Comparison of ENCODE assay signal across 9 cellular contexts in the genomic region with DNA sequence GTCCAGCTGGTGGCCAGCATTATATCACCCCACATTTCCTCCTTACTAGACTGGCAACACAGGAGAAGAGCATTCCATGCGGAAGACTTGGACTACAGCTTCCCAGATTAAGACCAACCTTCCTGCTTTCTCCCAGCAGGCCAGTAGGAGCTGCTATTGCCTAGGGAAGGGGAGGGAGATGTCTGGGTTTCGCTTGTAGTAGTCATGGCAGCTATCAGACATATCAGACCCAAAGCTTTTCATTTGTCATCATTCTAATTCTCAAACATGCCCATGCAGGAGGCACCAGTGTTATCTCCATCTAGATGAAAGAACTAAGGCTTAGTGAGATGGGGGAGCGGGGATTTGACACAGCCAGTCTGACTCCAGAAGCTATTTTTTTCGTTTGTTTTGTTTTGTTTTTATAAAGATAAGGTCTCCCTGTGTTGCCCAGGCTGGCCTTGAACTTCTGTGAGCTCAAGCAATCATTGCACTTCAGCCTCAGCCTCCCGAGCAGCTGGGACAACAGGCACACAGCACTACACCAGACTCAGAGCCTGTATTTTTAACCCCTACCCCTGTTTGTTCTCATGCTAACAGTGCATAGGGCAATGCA. TPM values are rescaled to one million over a fixed set of nuclear protein-coding genes. Genes with fewer than 3 reads are reported as not detected.
DNase-seq lines count a peak whose midpoint lies in the region; ATAC-seq and TF ChIP-seq lines count a peak whose summit lies in the region.
"Had no signal": no experiment of that assay in that cellular context is flagged by ENCODE, and none has a peak within 500 bp of the region (broad histone marks: within the 10 kb centered on the region; RNA-seq: fewer than 3 reads in every experiment).

No MANE protein-coding gene starts in this region.

- TF ChIP-seq CTCF in WTC11 (IDR thresholded peaks at IDR 0.05) (peak; percentile 47; the same call in 1 of the 2 replicates), foreskin keratinocyte (conservative IDR thresholded peaks at IDR 0.05) (peak; percentile 99), ovary (IDR thresholded peaks at IDR 0.05) (peak; percentile 54 to 91 (median 85))

- H3K4me1 Mint-ChIP-seq in activated CD4-positive, alpha-beta T cell treated with anti-CD3 and anti-CD28 coated beads, Interleukin-2, amount 10 ng/mL, durations not matched to agents 7 days and 5 days: no peaks in the 10 kb centered on the region
- peaks cover 28% of the 10 kb centered on the region for H3K4me1 Mint-ChIP-seq in WTC11

- H3K27me3 Mint-ChIP-seq in activated CD4-positive, alpha-beta T cell treated with anti-CD3 and anti-CD28 coated beads, Interleukin-2, amount 10 ng/mL, durations not matched to agents 7 days and 5 days: peaks cover 10% of the 10 kb centered on the region
- no peaks in the 10 kb centered on the region; the same call in 1 of the 2 replicates for H3K27me3 Mint-ChIP-seq in WTC11 (ENCODE audit: low read depth)

- H3K9me3 ChIP-seq in ovary: no peaks in the 10 kb centered on the region

- no peak for TF ChIP-seq EP300 in ovary (IDR thresholded peaks at IDR 0.05)

- no peak overlapping the region for H3K27ac Mint-ChIP-seq in activated CD4-positive, alpha-beta T cell treated with anti-CD3 and anti-CD28 coated beads, Interleukin-2, amount 10 ng/mL, durations not matched to agents 7 days and 5 days
- H3K27ac Mint-ChIP-seq in WTC11: no peak overlapping the region

- H3K4me3 ChIP-seq in ovary: no peak overlapping the region

- H3K4me3 Mint-ChIP-seq in activated CD4-positive, alpha-beta T cell treated with anti-CD3 and anti-CD28 coated beads, Interleukin-2, amount 10 ng/mL, durations not matched to agents 7 days and 5 days: no peak overlapping the region
- no peak overlapping the region for H3K4me3 Mint-ChIP-seq in WTC11

- intact Hi-C loops in ovary (cut with DNase I): loop anchor here in 3 of 4 donors (2.0 to 10.0 kb wide), 3 partner anchors 60 to 178 kb away; no protein-coding TSS in a partner anchor

- 6 to 15% (median 7%) methylated on average over 5 of the region's 5 CpGs for WGBS in ovary, 3 donors

- peak; percentile 18 for TF ChIP-seq POLR2A in ovary (IDR thresholded peaks at IDR 0.05)

- no peaks in the 10 kb centered on the region for H3K9me3 Mint-ChIP-seq in activated CD4-positive, alpha-beta T cell treated with anti-CD3 and anti-CD28 coated beads, Interleukin-2, amount 10 ng/mL, durations not matched to agents 7 days and 5 days
- H3K9me3 Mint-ChIP-seq in WTC11: no peaks in the 10 kb centered on the region

- no peak overlapping the region for H3K27ac ChIP-seq in foreskin keratinocyte
- H3K27ac ChIP-seq in ovary: peak overlapping the region in 1 of 2 donors; percentile 95

- H3K27me3 ChIP-seq in foreskin keratinocyte (peaks cover 45% of the 10 kb centered on the region), ovary (no peaks in the 10 kb centered on the region)

- POLR2A ChIA-PET in activated CD4-positive, alpha-beta T cell treated with anti-CD3 and anti-CD28 coated beads, Interleukin-2, amount 10 ng/mL, durations not matched to agents 7 days and 5 days (lab: Charles Lee): no interaction called here
- POLR2A ChIA-PET in WTC11 (lab: Charles Lee): interaction anchor here (0.6 kb wide), 1 partner anchor 28 kb away, joined by 3 read pairs; no protein-coding TSS in a partner anchor

- peak; percentile 11 for DNase-seq in activated CD4-positive, alpha-beta T cell treated with anti-CD3 and anti-CD28 coated beads, Interleukin-2, amount 10 ng/mL, durations not matched to agents 7 days and 5 days
- DNase-seq in activated CD4-positive, alpha-beta T cell treated with anti-CD3 and anti-CD28 coated beads, Interleukin-2, amount 50 U/mL, for 4 hours: no peak
- DNase-seq in NCI-H1092 treated with DMSO at 0.1 percent for 48 hours (lab: John Stamatoyannopoulos, UW): peak; percentile 52
- DNase-seq in WTC11 (ENCODE audit: low spot score): peak; percentile 66
- peak; percentile 63 to 84 for DNase-seq in foreskin keratinocyte
- peak; percentile 63 to 80 (median 77) for DNase-seq in ovary
- DNase-seq in NCI-H187 (lab: John Stamatoyannopoulos, UW): no peak

- H3K36me3 Mint-ChIP-seq in activated CD4-positive, alpha-beta T cell treated with anti-CD3 and anti-CD28 coated beads, Interleukin-2, amount 10 ng/mL, durations not matched to agents 7 days and 5 days (ENCODE audit: low read depth): no peaks in the 10 kb centered on the region
- no peaks in the 10 kb centered on the region for H3K36me3 Mint-ChIP-seq in WTC11

- no peaks in the 10 kb centered on the region for H3K36me3 ChIP-seq in ovary

- peak; percentile 93 for ATAC-seq in WTC11
- peak; percentile 91 for ATAC-seq in foreskin keratinocyte
- ATAC-seq in HG02970 (IDR thresholded peaks at IDR 0.05; ENCODE audit: low FRiP score, unreplicated experiment): no peak

- H3K4me1 ChIP-seq in foreskin keratinocyte: no peaks in the 10 kb centered on the region
- peaks cover 27% of the 10 kb centered on the region for H3K4me1 ChIP-seq in ovary (ENCODE audit: insufficient read depth)

- CTCF ChIA-PET in activated CD4-positive, alpha-beta T cell treated with anti-CD3 and anti-CD28 coated beads, Interleukin-2, amount 10 ng/mL, durations not matched to agents 7 days and 5 days (lab: Charles Lee): interaction anchor here (1.1 to 1.6 kb wide), 4 partner anchors 9 to 177 kb away, joined by 3 to 7 read pairs (median 4); no protein-coding TSS in a partner anchor
- CTCF ChIA-PET in WTC11 (lab: Charles Lee): interaction anchor here (0.5 to 2.6 kb wide), 54 partner anchors 9 to 1197 kb away, joined by 3 to 75 read pairs (median 4); partner anchors contain the start of genes OTUD3 and VWA5B1

TF ChIP-seq in WTC11, 78 proteins besides CTCF, POLR2A, EP300 and RAD21:
- TF ChIP-seq ZMAT4 (CRISPR knock-in tag; IDR thresholded peaks at IDR 0.05): no peak
- peak; percentile 99 for TF ChIP-seq ZNF416 (CRISPR knock-in tag; IDR thresholded peaks at IDR 0.05)

RNA-seq across cellular contexts. Expression of gene PLA2G2A, which starts 4.5 kb away (rescaled TPM):
- total RNA-seq in activated CD4-positive, alpha-beta T cell treated with anti-CD3 and anti-CD28 coated beads, Interleukin-2, amount 10 ng/mL, durations not matched to agents 7 days and 5 days: not detected
- total RNA-seq in WTC11 (2021) (1.2 to 2.6 TPM (median 1.9 TPM) in 3 replicates), foreskin keratinocyte (not detected in 2 replicates), ovary (100 to 1,000 TPM in 4 of 7 donors, 10 to 100 TPM in 3; 23.0 to 819 (median 143) TPM)
- polyA plus RNA-seq in foreskin keratinocyte (not detected in 2 replicates), ovary (100 to 1,000 TPM; 126 to 262 TPM)

RNA-seq across cellular contexts. Expression of gene PLA2G2E, which starts 51.5 kb away (rescaled TPM):
- not detected for total RNA-seq in activated CD4-positive, alpha-beta T cell treated with anti-CD3 and anti-CD28 coated beads, Interleukin-2, amount 10 ng/mL, durations not matched to agents 7 days and 5 days
- total RNA-seq in WTC11 (2021) (not detected in 3 replicates), foreskin keratinocyte (not detected in 2 replicates), ovary (not detected)
- polyA plus RNA-seq in foreskin keratinocyte (not detected in 2 replicates), ovary (not detected)
- polyA plus RNA-seq: adipose tissue had no signal

Comparison
In these comparisons a context has a peak if more than half of its experiments do, and no peak if none do; other contexts are left out.
1. DNase-seq: peak in activated CD4-positive, alpha-beta T cell treated with anti-CD3 and anti-CD28 coated beads, Interleukin-2, amount 10 ng/mL, durations not matched to agents 7 days and 5 days (single experiment), NCI-H1092 treated with DMSO at 0.1 percent for 48 hours (single experiment), WTC11 (single experiment), foreskin keratinocyte (2 of 2) and ovary (5 of 5); none in activated CD4-positive, alpha-beta T cell treated with anti-CD3 and anti-CD28 coated beads, Interleukin-2, amount 50 U/mL, for 4 hours (0 of 2) and NCI-H187 (0 of 2).
2. CTCF ChIP-seq: peak in every context shown above with its lines; median percentile 99 in foreskin keratinocyte; 85 in ovary; 47 in WTC11.